Comparison of ENCODE assay signal across 8 cellular contexts in genomic region chr11:118916842-118917388, GRCh38. TPM values are rescaled to one million over a fixed set of nuclear protein-coding genes. Genes with fewer than 3 reads are reported as not detected.
DNase-seq lines count a peak whose midpoint lies in the region; ATAC-seq and TF ChIP-seq lines count a peak whose summit lies in the region.

No MANE protein-coding gene starts in this region.

- H3K9me3 ChIP-seq in mammary epithelial cell (replicated peaks; ENCODE audit: insufficient read depth, low read length) (no peaks in the 10 kb centered on the region), lung (ENCODE audit: control insufficient read depth in 2 of 2, insufficient read depth in 1 of 2, low read length in 1 of 2) (no peaks in the 10 kb centered on the region), uterus (no peaks in the 10 kb centered on the region)

- no peaks in the 10 kb centered on the region for H4K20me1 ChIP-seq in mammary epithelial cell (ENCODE audit: insufficient read depth, low read length)

- H3K4me1 ChIP-seq in mammary epithelial cell (ENCODE audit: insufficient read depth, low read length) (peaks cover 97% of the 10 kb centered on the region), lung (ENCODE audit: control insufficient read depth in 2 of 2, insufficient read depth in 2 of 2, low read length in 2 of 2) (peaks cover 20 to 72% of the 10 kb centered on the region in 2 donors), uterus (peaks cover 30 to 75% of the 10 kb centered on the region in 2 donors)

- H3K27ac ChIP-seq in mammary epithelial cell (ENCODE audit: insufficient read depth, low read depth, low read length): peak overlapping the region; percentile 88
- H3K27ac ChIP-seq in lung (ENCODE audit: low read depth in 1 of 2, low read length in 1 of 2): peak overlapping the region; percentile 92 to 93
- peak overlapping the region; percentile 99 to 100 for H3K27ac ChIP-seq in uterus

- ATAC-seq in lung (ENCODE audit: insufficient read depth, low FRiP score) (no peak), HG03280 (IDR thresholded peaks at IDR 0.05; ENCODE audit: unreplicated experiment) (no peak), HG03442 (IDR thresholded peaks at IDR 0.05; ENCODE audit: unreplicated experiment) (no peak), GM21390 (IDR thresholded peaks at IDR 0.05; ENCODE audit: unreplicated experiment) (no peak)

- no peaks in the 10 kb centered on the region for H3K27me3 ChIP-seq in mammary epithelial cell (ENCODE audit: insufficient read depth, low read length)
- H3K27me3 ChIP-seq in lung (ENCODE audit: control insufficient read depth, insufficient read depth): no peaks in the 10 kb centered on the region
- H3K27me3 ChIP-seq in uterus: no peaks in the 10 kb centered on the region

- in situ Hi-C loops in mammary epithelial cell (cut with MboI; ENCODE audit: low sequenced_read_pairs in 2 of 2): no loop called here

- peak; percentile 17 for DNase-seq in activated naive CD4-positive, alpha-beta T cell treated with anti-CD3 and anti-CD28 coated beads for 36 hours
- DNase-seq in activated naive CD4-positive, alpha-beta T cell treated with Interleukin-2 at 50 U/mL for 16 hours: no peak
- DNase-seq in mammary epithelial cell (peak; percentile 39), lung (ENCODE audit: low spot score) (no peak), uterus (peak; percentile 81 to 83)

- peaks cover 86% of the 10 kb centered on the region for H3K79me2 ChIP-seq in mammary epithelial cell (ENCODE audit: insufficient read depth, low read length)

- no peaks in the 10 kb centered on the region for H3K9me3 Mint-ChIP-seq in activated naive CD4-positive, alpha-beta T cell treated with anti-CD3 and anti-CD28 coated beads for 36 hours

- peak overlapping the region; percentile 84 for H3K9ac ChIP-seq in mammary epithelial cell (ENCODE audit: insufficient read depth, low read length)

- H3K4me3 Mint-ChIP-seq in activated naive CD4-positive, alpha-beta T cell treated with anti-CD3 and anti-CD28 coated beads for 36 hours: peak overlapping the region; percentile 87

- CTCF ChIA-PET in activated naive CD4-positive, alpha-beta T cell treated with anti-CD3 and anti-CD28 coated beads for 36 hours (lab: Charles Lee): interaction anchor here (0.9 to 1.5 kb wide), 2 partner anchors 17 to 227 kb away, joined by 3 to 4 read pairs; no protein-coding TSS in a partner anchor
- CTCF ChIA-PET in mammary epithelial cell (lab: Charles Lee; ENCODE audit: low non-redundant PET): interaction anchor here (0.6 kb wide), 1 partner anchor 312 kb away, joined by 5 read pairs; no protein-coding TSS in a partner anchor

- 17% methylated on average over 6 of the region's 8 CpGs for WGBS in mammary epithelial cell (ENCODE audit: low coverage, missing lambda C conversion rate)
- 52 to 64% methylated on average over 8 of the region's 8 CpGs for WGBS in lung, 2 donors

- TF ChIP-seq POLR2A in uterus (IDR thresholded peaks at IDR 0.05): peak in 1 of 2 donors; percentile 17

- no peaks in the 10 kb centered on the region for H3K27me3 Mint-ChIP-seq in activated naive CD4-positive, alpha-beta T cell treated with anti-CD3 and anti-CD28 coated beads for 36 hours (ENCODE audit: low read depth)

- intact Hi-C loops in activated naive CD4-positive, alpha-beta T cell treated with anti-CD3 and anti-CD28 coated beads for 36 hours (cut with micrococcal nuclease): no loop called here
- intact Hi-C loops in mammary epithelial cell (cut with micrococcal nuclease) (no loop called here), uterus (cut with DNase I; ENCODE audit: low total_unique reads) (no loop called here)

- TF ChIP-seq CTCF in mammary epithelial cell (conservative IDR thresholded peaks at IDR 0.05 in 1 of 2, IDR thresholded peaks at IDR 0.05 in 1 of 2; ENCODE audit: extremely low read depth in 1 of 2, insufficient read depth in 1 of 2, low read depth in 1 of 2, low read length in 2 of 2): no peak
- TF ChIP-seq CTCF in lung (IDR thresholded peaks at IDR 0.05; ENCODE audit: control extremely low read depth, extremely low read depth): no peak
- no peak for TF ChIP-seq CTCF in uterus (IDR thresholded peaks at IDR 0.05)

- H3K36me3 ChIP-seq in mammary epithelial cell (ENCODE audit: insufficient read depth, low read length) (no peaks in the 10 kb centered on the region), lung (ENCODE audit: control insufficient read depth in 2 of 2, insufficient read depth in 2 of 2, low read length in 2 of 2) (no peaks in the 10 kb centered on the region), uterus (no peaks in the 10 kb centered on the region)

- BruUV-seq in mammary epithelial cell (replicated peaks; lab: Mats Ljungman, UMichigan): no TSS peak

- H3K4me3 ChIP-seq in mammary epithelial cell (replicated peaks in 1 of 3; ENCODE audit: insufficient read depth in 1 of 3, low read depth in 2 of 3, low read length in 3 of 3) (no peak overlapping the region), lung (no peak overlapping the region), uterus (peak overlapping the region in 1 of 2 donors; percentile 34)

- peak overlapping the region; percentile 99 for H3K27ac Mint-ChIP-seq in activated naive CD4-positive, alpha-beta T cell treated with anti-CD3 and anti-CD28 coated beads for 36 hours

- peak overlapping the region; percentile 64 for H3K4me2 ChIP-seq in mammary epithelial cell (ENCODE audit: insufficient read depth, low read depth, low read length)

- H2AFZ ChIP-seq in mammary epithelial cell (ENCODE audit: low read depth, low read length): no peak overlapping the region

- peaks cover 18% of the 10 kb centered on the region for H3K36me3 Mint-ChIP-seq in activated naive CD4-positive, alpha-beta T cell treated with anti-CD3 and anti-CD28 coated beads for 36 hours (ENCODE audit: low read depth)

- peaks cover 89% of the 10 kb centered on the region for H3K4me1 Mint-ChIP-seq in activated naive CD4-positive, alpha-beta T cell treated with anti-CD3 and anti-CD28 coated beads for 36 hours (ENCODE audit: low read depth)

- dilution Hi-C loops in mammary epithelial cell (cut with HindIII; ENCODE audit: low sequenced_read_pairs): no loop called here

RNA-seq across cellular contexts. Expression of gene BCL9L, which starts 8.8 kb away (rescaled TPM):
- 10 to 100 TPM; 33.3 to 36.1 TPM for total RNA-seq in activated naive CD4-positive, alpha-beta T cell treated with anti-CD3 and anti-CD28 coated beads for 36 hours
- total RNA-seq in mammary epithelial cell: 100 to 1,000 TPM in 1 of 2 donors, 10 to 100 TPM in 1; 29.2 to 146 TPM
- polyA plus RNA-seq in mammary epithelial cell: 20.5 TPM
- 39.1 TPM for polyA minus RNA-seq in mammary epithelial cell
- 10 to 100 TPM; 39.6 to 91.0 TPM for total RNA-seq in lung
- 10 to 100 TPM; 23.3 to 30.4 TPM for polyA plus RNA-seq in lung
- 100 to 1,000 TPM in 1 of 4 donors, 10 to 100 TPM in 1, 1 to 10 TPM in 2; 2.9 to 157 (median 13.7) TPM for total RNA-seq in uterus

RNA-seq across cellular contexts. Expression of gene CXCR5, which starts 33.2 kb away (rescaled TPM):
- 10 to 100 TPM; 25.6 to 26.1 TPM for total RNA-seq in activated naive CD4-positive, alpha-beta T cell treated with anti-CD3 and anti-CD28 coated beads for 36 hours
- total RNA-seq in mammary epithelial cell: not detected
- not detected for polyA plus RNA-seq in mammary epithelial cell
- not detected for polyA minus RNA-seq in mammary epithelial cell
- total RNA-seq in lung: under 1 TPM in 1 of 2 donors, not detected in 1; 0.48 TPM
- polyA plus RNA-seq in lung: under 1 TPM; 0.16 to 0.65 TPM
- under 1 TPM in 1 of 4 donors, not detected in 3; 0.14 TPM for total RNA-seq in uterus

RNA-seq across cellular contexts. Expression of gene UPK2, which starts 39.2 kb away (rescaled TPM):
- total RNA-seq in activated naive CD4-positive, alpha-beta T cell treated with anti-CD3 and anti-CD28 coated beads for 36 hours: under 1 TPM; 0.25 to 0.45 TPM
- total RNA-seq in mammary epithelial cell (under 1 TPM in 1 of 2 donors, not detected in 1; 0.45 TPM), lung (not detected), uterus (not detected)
- polyA plus RNA-seq in mammary epithelial cell (0.74 TPM), lung (under 1 TPM in 1 of 2 donors, not detected in 1; 0.07 TPM)
- not detected for polyA minus RNA-seq in mammary epithelial cell

RNA-seq across cellular contexts. Expression of gene FOXR1, which starts 54.6 kb away (rescaled TPM):
- total RNA-seq in activated naive CD4-positive, alpha-beta T cell treated with anti-CD3 and anti-CD28 coated beads for 36 hours: not detected
- total RNA-seq in mammary epithelial cell (not detected), lung (not detected), uterus (not detected)
- polyA plus RNA-seq in mammary epithelial cell (not detected), lung (not detected)
- not detected for polyA minus RNA-seq in mammary epithelial cell

Comparison
In these comparisons a context has a peak if more than half of its experiments do, and no peak if none do; other contexts are left out.
1. DNase-seq: peak in activated naive CD4-positive, alpha-beta T cell treated with anti-CD3 and anti-CD28 coated beads for 36 hours (single experiment), mammary epithelial cell (single experiment) and uterus (2 of 2); none in activated naive CD4-positive, alpha-beta T cell treated with Interleukin-2 at 50 U/mL for 16 hours (single experiment) and lung (single experiment).
2. RNA of gene CXCR5, which starts 33.2 kb away (total RNA-seq): 25.6 to 26.1 TPM in activated naive CD4-positive, alpha-beta T cell treated with anti-CD3 and anti-CD28 coated beads for 36 hours; 0.48 TPM in lung, not detected in mammary epithelial cell and 0.14 TPM in uterus; every median in the first group is over 10 times any median in the second.
3. Peak in every context shown above with its lines, with median percentiles within 50 percentile points of each other: H3K27ac ChIP-seq.